Comparison of ENCODE assay signal across 1 cellular context in the genomic region with DNA sequence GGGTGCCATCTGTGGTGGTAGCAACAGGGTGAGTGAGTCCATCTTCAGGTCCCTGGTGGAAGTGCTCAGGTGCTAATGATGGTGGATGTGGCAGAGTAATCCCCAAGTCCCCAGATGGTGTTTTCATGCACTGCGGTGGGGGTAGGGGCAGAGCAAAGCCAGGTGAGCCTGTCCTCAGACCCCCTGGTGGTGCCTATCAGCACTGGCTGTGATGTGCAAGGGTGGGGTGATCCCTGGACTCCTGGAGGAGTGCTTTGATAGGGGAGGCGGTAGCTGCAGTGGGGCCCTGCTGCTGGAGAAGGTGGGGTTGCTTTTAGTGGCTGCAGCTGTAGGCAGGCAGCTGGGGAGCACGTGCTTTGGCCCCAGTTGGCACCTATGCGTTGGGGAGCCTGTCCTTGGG.
TF ChIP-seq lines count a peak whose summit lies in the region.

No MANE protein-coding gene starts in this region.

TF ChIP-seq in HepG2, 621 proteins besides CTCF, POLR2A, EP300 and RAD21:
- no peak for TF ChIP-seq ZFP36L2 (CRISPR knock-in tag; IDR thresholded peaks at IDR 0.05)
- TF ChIP-seq JUNB (CRISPR knock-in tag; IDR thresholded peaks at IDR 0.05; ENCODE audit: borderline replicate concordance): no peak
- TF ChIP-seq KDM6A (CRISPR knock-in tag; IDR thresholded peaks at IDR 0.05; ENCODE audit: low read depth): no peak
- TF ChIP-seq SMAD3 (CRISPR knock-in tag; IDR thresholded peaks at IDR 0.05): no peak
- TF ChIP-seq ZNF746 (CRISPR knock-in tag; IDR thresholded peaks at IDR 0.05): no peak
- no peak for TF ChIP-seq RAD51 (IDR thresholded peaks at IDR 0.05; ENCODE audit: borderline replicate concordance)
- no peak for TF ChIP-seq ZFP62 (CRISPR knock-in tag; IDR thresholded peaks at IDR 0.05)
- TF ChIP-seq IKZF4 (CRISPR knock-in tag; IDR thresholded peaks at IDR 0.05; ENCODE audit: borderline replicate concordance, low read depth, not compliant biosample characterization): no peak
- no peak for TF ChIP-seq NR2F1 (CRISPR knock-in tag; IDR thresholded peaks at IDR 0.05)
- no peak for TF ChIP-seq ZNF747 (CRISPR knock-in tag; IDR thresholded peaks at IDR 0.05; ENCODE audit: borderline replicate concordance)
- TF ChIP-seq PHF21A (CRISPR knock-in tag; IDR thresholded peaks at IDR 0.05): no peak
- no peak for TF ChIP-seq ZNF556 (CRISPR knock-in tag; IDR thresholded peaks at IDR 0.05; ENCODE audit: borderline replicate concordance)
- TF ChIP-seq, protein P1, sequence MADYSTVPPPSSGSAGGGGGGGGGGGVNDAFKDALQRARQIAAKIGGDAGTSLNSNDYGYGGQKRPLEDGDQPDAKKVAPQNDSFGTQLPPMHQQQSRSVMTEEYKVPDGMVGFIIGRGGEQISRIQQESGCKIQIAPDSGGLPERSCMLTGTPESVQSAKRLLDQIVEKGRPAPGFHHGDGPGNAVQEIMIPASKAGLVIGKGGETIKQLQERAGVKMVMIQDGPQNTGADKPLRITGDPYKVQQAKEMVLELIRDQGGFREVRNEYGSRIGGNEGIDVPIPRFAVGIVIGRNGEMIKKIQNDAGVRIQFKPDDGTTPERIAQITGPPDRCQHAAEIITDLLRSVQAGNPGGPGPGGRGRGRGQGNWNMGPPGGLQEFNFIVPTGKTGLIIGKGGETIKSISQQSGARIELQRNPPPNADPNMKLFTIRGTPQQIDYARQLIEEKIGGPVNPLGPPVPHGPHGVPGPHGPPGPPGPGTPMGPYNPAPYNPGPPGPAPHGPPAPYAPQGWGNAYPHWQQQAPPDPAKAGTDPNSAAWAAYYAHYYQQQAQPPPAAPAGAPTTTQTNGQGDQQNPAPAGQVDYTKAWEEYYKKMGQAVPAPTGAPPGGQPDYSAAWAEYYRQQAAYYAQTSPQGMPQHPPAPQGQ (CRISPR knock-in tag; IDR thresholded peaks at IDR 0.05; ENCODE audit: borderline replicate concordance): no peak
- TF ChIP-seq, protein P2, sequence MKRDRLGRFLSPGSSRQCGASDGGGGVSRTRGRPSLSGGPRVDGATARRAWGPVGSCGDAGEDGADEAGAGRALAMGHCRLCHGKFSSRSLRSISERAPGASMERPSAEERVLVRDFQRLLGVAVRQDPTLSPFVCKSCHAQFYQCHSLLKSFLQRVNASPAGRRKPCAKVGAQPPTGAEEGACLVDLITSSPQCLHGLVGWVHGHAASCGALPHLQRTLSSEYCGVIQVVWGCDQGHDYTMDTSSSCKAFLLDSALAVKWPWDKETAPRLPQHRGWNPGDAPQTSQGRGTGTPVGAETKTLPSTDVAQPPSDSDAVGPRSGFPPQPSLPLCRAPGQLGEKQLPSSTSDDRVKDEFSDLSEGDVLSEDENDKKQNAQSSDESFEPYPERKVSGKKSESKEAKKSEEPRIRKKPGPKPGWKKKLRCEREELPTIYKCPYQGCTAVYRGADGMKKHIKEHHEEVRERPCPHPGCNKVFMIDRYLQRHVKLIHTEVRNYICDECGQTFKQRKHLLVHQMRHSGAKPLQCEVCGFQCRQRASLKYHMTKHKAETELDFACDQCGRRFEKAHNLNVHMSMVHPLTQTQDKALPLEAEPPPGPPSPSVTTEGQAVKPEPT (CRISPR knock-in tag; IDR thresholded peaks at IDR 0.05; ENCODE audit: low read depth): no peak
- no peak for TF ChIP-seq FOXA3 (CRISPR knock-in tag; IDR thresholded peaks at IDR 0.05)
- no peak for TF ChIP-seq ZNF607 (CRISPR knock-in tag; IDR thresholded peaks at IDR 0.05; ENCODE audit: borderline replicate concordance)
- TF ChIP-seq, protein P3, sequence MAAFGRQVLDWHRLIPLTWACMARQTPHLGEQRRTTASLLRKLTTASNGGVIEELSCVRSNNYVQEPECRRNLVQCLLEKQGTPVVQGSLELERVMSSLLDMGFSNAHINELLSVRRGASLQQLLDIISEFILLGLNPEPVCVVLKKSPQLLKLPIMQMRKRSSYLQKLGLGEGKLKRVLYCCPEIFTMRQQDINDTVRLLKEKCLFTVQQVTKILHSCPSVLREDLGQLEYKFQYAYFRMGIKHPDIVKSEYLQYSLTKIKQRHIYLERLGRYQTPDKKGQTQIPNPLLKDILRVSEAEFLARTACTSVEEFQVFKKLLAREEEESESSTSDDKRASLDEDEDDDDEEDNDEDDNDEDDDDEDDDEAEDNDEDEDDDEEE (CRISPR knock-in tag; IDR thresholded peaks at IDR 0.05): no peak
- no peak for TF ChIP-seq TRIM24 (CRISPR knock-in tag; IDR thresholded peaks at IDR 0.05)
- no peak for TF ChIP-seq ZNF256 (CRISPR knock-in tag; conservative IDR thresholded peaks at IDR 0.05)
- TF ChIP-seq, protein P4, sequence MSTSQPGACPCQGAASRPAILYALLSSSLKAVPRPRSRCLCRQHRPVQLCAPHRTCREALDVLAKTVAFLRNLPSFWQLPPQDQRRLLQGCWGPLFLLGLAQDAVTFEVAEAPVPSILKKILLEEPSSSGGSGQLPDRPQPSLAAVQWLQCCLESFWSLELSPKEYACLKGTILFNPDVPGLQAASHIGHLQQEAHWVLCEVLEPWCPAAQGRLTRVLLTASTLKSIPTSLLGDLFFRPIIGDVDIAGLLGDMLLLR (CRISPR knock-in tag; IDR thresholded peaks at IDR 0.05): no peak
